ENCODE assay signal across 28 cellular contexts in the genomic region with DNA sequence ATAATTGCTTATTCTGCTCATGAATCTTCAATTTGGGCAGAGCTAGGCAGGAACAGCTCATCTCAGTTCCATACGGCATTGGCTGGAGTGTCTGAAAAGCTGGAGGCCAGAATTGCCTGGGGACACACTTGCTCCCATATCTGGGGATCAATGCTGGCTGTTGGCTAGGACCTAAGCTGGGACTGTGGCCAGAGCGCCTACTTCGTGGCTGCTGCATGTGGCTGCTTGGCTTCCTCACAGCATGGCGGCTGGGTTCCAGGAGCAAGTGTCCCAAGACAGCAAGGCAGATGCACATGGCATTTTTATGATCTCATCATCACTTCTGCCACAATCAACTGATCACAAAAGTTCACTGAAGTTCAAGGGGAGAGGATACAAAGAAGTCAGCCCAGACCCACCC.
"Had no signal": no experiment of that assay in that cellular context is flagged by ENCODE, and none has a peak within 500 bp of the region (broad histone marks: within the 10 kb centered on the region; RNA-seq: fewer than 3 reads in every experiment).

No MANE protein-coding gene starts in this region.

- DNase-seq: activated B cell treated with CpG ODN at 0.5 μM for 24 hours; activated CD4-positive, alpha-beta T cell treated with anti-CD3 and anti-CD28 coated beads for 1 hour; activated CD4-positive, alpha-beta T cell treated with anti-CD3 and anti-CD28 coated beads, Interleukin-2, amount 10 ng/mL, durations not matched to agents 24 days and 14 days; activated CD4-positive, alpha-beta T cell treated with anti-CD3 and anti-CD28 coated beads, Interleukin-2, amount 50 U/mL, for 48 hours; activated CD8-positive, alpha-beta memory T cell treated with anti-CD3 and anti-CD28 coated beads, Interleukin-2, amount 10 ng/mL, durations not matched to agents 7 days and 5 days; activated effector memory CD4-positive, alpha-beta T cell treated with anti-CD3 and anti-CD28 coated beads, Interleukin-2, amount 50 U/mL, for 16 hours; activated naive CD4-positive, alpha-beta T cell treated with Interleukin-2 at 50 U/mL for 16 hours; activated naive CD8-positive, alpha-beta T cell treated with anti-CD3 and anti-CD28 coated beads, Interleukin-2, amount 50 U/mL, for 24 hours; activated T-cell treated with anti-CD3 and anti-CD28 coated beads, Interleukin-2, amount 50 U/mL, for 24 hours; amniotic stem cell; body of pancreas; Karpas-422; MM.1S; NCI-H1105; NCI-H1436 treated with DMSO at 0.1 percent for 48 hours; NCI-H187; NCI-H2081; NCI-H2171; NCI-H2227 treated with DMSO at 0.1 percent for 48 hours; NCI-H526; NCI-H82; Peyer's patch; SHP77 treated with DMSO at 0.1 percent for 48 hours; T-cell; T-helper 2 cell had no signal

- H3K27ac ChIP-seq: ascending aorta, body of pancreas, Peyer's patch had no signal

- H3K27me3 ChIP-seq: Peyer's patch had no signal

- ATAC-seq: activated CD8-positive, alpha-beta memory T cell treated with anti-CD3 and anti-CD28 coated beads, Interleukin-2, amount 10 ng/mL, durations not matched to agents 7 days and 5 days; activated naive CD4-positive, alpha-beta T cell treated with anti-CD3 and anti-CD28 coated beads, Interleukin-2, amount 50 U/mL, for 72 hours; activated naive CD8-positive, alpha-beta T cell treated with anti-CD3 and anti-CD28 coated beads, Interleukin-2, amount 50 U/mL, for 24 hours; body of pancreas; T-cell had no signal

- H3K36me3 ChIP-seq: ascending aorta, Peyer's patch had no signal

- H3K9me3 ChIP-seq: ascending aorta, body of pancreas, Peyer's patch had no signal

- H3K4me3 ChIP-seq: ascending aorta, body of pancreas, Peyer's patch had no signal

- FAIRE-seq: TTC549 had no signal
